In the genomic region with DNA sequence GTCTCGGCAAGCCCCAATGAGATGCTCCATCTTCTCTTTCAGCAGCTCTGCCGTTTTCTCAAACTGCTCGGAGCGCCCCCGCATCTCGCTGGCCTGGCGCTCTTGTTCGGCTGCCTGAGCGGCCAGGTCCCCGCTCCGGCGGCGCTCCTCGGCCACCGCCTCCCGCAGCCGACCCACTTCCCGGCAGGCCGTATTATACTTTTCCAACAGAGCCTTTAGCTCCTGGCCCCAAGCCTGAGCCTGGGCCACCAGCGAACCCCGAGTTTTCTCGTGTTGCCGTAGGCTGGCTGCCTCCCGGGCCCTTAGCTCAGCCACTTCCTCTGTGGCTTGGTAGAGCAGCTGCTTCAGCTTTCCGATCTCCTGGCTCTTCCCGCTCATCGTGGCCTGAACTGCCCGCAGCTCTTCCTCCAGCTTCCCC, we compare ENCODE assay signal across 8 cellular contexts. TPM values are rescaled to one million over a fixed set of nuclear protein-coding genes. Genes with fewer than 3 reads are reported as not detected.
DNase-seq lines count a peak whose midpoint lies in the region; ATAC-seq and TF ChIP-seq lines count a peak whose summit lies in the region.

No MANE protein-coding gene starts in this region.

- peak overlapping the region; percentile 81 for H3K4me3 ChIP-seq in psoas muscle

- H3K27me3 ChIP-seq in psoas muscle (ENCODE audit: insufficient read depth in 3 of 3, low read length in 2 of 3), result no peaks in the 10 kb centered on the region

- TF ChIP-seq CTCF in psoas muscle (IDR thresholded peaks at IDR 0.05), result no peak

- intact Hi-C loops in psoas muscle (cut with DNase I), result no loop called here

- peaks cover 23% of the 10 kb centered on the region for H3K4me1 ChIP-seq in psoas muscle

- ATAC-seq in psoas muscle, result peak; percentile 70 to 84 (median 78)

- DNase-seq in AML-193 (lab: John Stamatoyannopoulos, UW) (peak; percentile 74 to 77), NOMO-1 treated with DMSO at 0.1 percent for 48 hours (lab: John Stamatoyannopoulos, UW; ENCODE audit: unreplicated experiment) (peak; percentile 54), amniotic epithelial cell (ENCODE audit: low read depth) (peak; percentile 32), hepatic stellate cell (ENCODE audit: low spot score) (peak; percentile 38), psoas muscle (peak; percentile 38 to 70), foreskin melanocyte (no peak), NCI-H226 (no peak), NCI-H69 (lab: John Stamatoyannopoulos, UW) (no peak)

- peaks cover 0 to 12% of the 10 kb centered on the region in 2 donors for H3K36me3 ChIP-seq in psoas muscle (ENCODE audit: insufficient read depth in 1 of 2, low read depth in 1 of 2)

- no peaks in the 10 kb centered on the region for H3K9me3 ChIP-seq in psoas muscle

- 1 to 3% (median 2%) methylated on average over 28 of the region's 28 CpGs for WGBS in psoas muscle, 3 donors

- H3K27ac ChIP-seq in psoas muscle, result peak overlapping the region; percentile 88

RNA-seq across cellular contexts. Expression of gene PIAS3, which starts 13.1 kb away (rescaled TPM):
- total RNA-seq in psoas muscle, result 10 to 100 TPM in 3 of 4 donors, 1 to 10 TPM in 1; 9.7 to 18.2 (median 15.3) TPM
- 10 to 100 TPM; 14.4 to 26.2 (median 19.1) TPM for polyA plus RNA-seq in psoas muscle

RNA-seq across cellular contexts. Expression of gene ANKRD35, which starts 13.7 kb away (rescaled TPM):
- 1 to 10 TPM; 2.6 to 6.0 (median 4.6) TPM for total RNA-seq in psoas muscle
- polyA plus RNA-seq in psoas muscle, result 10 to 100 TPM in 1 of 3 donors, 1 to 10 TPM in 2; 3.1 to 16.5 (median 7.8) TPM

RNA-seq across cellular contexts. Expression of gene NUDT17, which starts 26.6 kb away (rescaled TPM):
- total RNA-seq in psoas muscle, result 1 to 10 TPM; 1.4 to 2.9 (median 1.7) TPM
- 1 to 10 TPM; 1.6 to 2.7 (median 1.9) TPM for polyA plus RNA-seq in psoas muscle

RNA-seq across cellular contexts. Expression of gene ITGA10, which starts 37.8 kb away (rescaled TPM):
- total RNA-seq in psoas muscle, result 10 to 100 TPM in 1 of 4 donors, 1 to 10 TPM in 3; 1.0 to 18.0 (median 5.4) TPM
- polyA plus RNA-seq in psoas muscle, result 10 to 100 TPM in 1 of 3 donors, 1 to 10 TPM in 2; 1.4 to 24.8 (median 1.7) TPM

RNA-seq across cellular contexts. Expression of gene PEX11B, which starts 46.5 kb away (rescaled TPM):
- 10 to 100 TPM; 19.3 to 36.3 (median 23.1) TPM for total RNA-seq in psoas muscle
- 10 to 100 TPM; 22.8 to 34.8 (median 29.4) TPM for polyA plus RNA-seq in psoas muscle

Comparison
In these comparisons a context has a peak if more than half of its experiments do, and no peak if none do; other contexts are left out.
1. DNase-seq: peak in AML-193 (2 of 2), NOMO-1 treated with DMSO at 0.1 percent for 48 hours (single experiment), amniotic epithelial cell (single experiment), hepatic stellate cell (single experiment) and psoas muscle (2 of 2); none in foreskin melanocyte (single experiment), NCI-H226 (single experiment) and NCI-H69 (single experiment).